In the genomic region with DNA sequence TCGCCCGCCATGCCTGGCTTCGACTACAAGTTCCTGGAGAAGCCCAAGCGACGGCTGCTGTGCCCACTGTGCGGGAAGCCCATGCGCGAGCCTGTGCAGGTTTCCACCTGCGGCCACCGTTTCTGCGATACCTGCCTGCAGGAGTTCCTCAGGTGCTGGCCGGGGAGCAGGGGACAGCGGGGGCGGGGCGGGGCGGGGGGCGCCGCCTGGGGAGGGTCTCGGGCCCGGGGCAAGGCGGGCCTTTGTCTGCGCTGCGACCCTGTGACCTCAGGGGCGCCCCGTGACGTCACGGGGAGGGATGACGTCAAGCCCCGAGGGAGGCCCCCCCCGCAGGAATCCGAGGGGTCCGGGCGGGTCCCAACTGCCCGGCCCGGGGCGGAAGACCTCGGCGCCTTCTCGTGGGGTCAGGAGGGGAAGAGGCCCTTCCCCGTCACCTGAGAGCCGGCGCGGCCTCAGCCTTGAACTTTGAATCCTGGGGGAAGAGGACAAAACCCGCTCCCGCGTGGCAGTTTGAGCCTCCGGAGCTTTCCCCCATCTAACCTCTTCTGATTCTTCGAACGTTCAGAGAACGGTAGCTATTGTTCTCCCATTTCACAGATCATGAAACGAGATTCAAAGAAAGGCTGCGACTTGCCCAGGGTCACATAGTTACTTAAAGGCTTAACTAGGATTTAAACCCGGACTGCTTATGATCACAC, we compare ENCODE assay signal across 8 cellular contexts. TPM values are rescaled to one million over a fixed set of nuclear protein-coding genes. Genes with fewer than 3 reads are reported as not detected.
DNase-seq lines count a peak whose midpoint lies in the region; ATAC-seq, FAIRE-seq and TF ChIP-seq lines count a peak whose summit lies in the region.

No MANE protein-coding gene starts in this region.

- H2BK5ac ChIP-seq in IMR-90 (ENCODE audit: low read depth, low read length, poor library complexity, severe bottlenecking): peak overlapping the region; percentile 96

- H4K20me1 ChIP-seq in IMR-90 (ENCODE audit: insufficient read depth, low read length): peaks cover 51% of the 10 kb centered on the region

- peak overlapping the region; percentile 81 for H4K5ac ChIP-seq in IMR-90 (ENCODE audit: low read depth, low read length)

- peak overlapping the region; percentile 98 for H3K56ac ChIP-seq in IMR-90 (ENCODE audit: extremely low read depth, insufficient read depth, low read length)

- H3K23ac ChIP-seq in IMR-90 (ENCODE audit: low read depth, low read length): peak overlapping the region; percentile 98

- POLR2A ChIA-PET in A673 (lab: Charles Lee; ENCODE audit: low non-redundant PET): interaction anchor here (0.6 kb wide), 1 partner anchor 17 kb away, joined by 4 read pairs; no protein-coding TSS in a partner anchor
- POLR2A ChIA-PET in IMR-90 (lab: Charles Lee; ENCODE audit: unreplicated experiment): interaction anchor here (1.0 to 1.4 kb wide), 3 partner anchors 16 to 18 kb away, joined by 3 read pairs; a partner anchor contains a TSS

- TF ChIP-seq POLR2A in IMR-90 (IDR thresholded peaks at IDR 0.05; ENCODE audit: low read depth, low read length): no peak

- H3K4ac ChIP-seq in IMR-90 (ENCODE audit: low read depth, low read length): peak overlapping the region; percentile 96

- peak overlapping the region; percentile 95 for H2AFZ ChIP-seq in IMR-90 (replicated peaks; ENCODE audit: low read length, poor library complexity)

- DNase-seq in A673 (ENCODE audit: low spot score) (peak; percentile 48), GM19239 (ENCODE audit: insufficient read length, low spot score) (peak; percentile 36), IMR-90 (peak; percentile 41), cerebellar cortex (ENCODE audit: low spot score) (peak; percentile 24), left kidney (ENCODE audit: low read depth, low spot score) (peak; percentile 83)
- peak; percentile 31 to 56 (median 43) for DNase-seq in activated CD4-positive, CD25-positive, alpha-beta regulatory T cell (lab: John Stamatoyannopoulos, UW)
- peak; percentile 65 to 78 for DNase-seq in stimulated activated CD4-positive, alpha-beta T cell treated with anti-CD3 and anti-CD28 coated beads, Interleukin-4, amount 100 ng/mL, for 4 hours

- peak overlapping the region; percentile 91 for H4K91ac ChIP-seq in IMR-90 (ENCODE audit: insufficient read depth, low read depth, low read length)

- FAIRE-seq in GM19239 (lab: Jason Lieb, UNC): no peak

- no peaks in the 10 kb centered on the region for H3K27me3 ChIP-seq in A673 (replicated peaks; ENCODE audit: insufficient read depth, low read depth, low read length, poor library complexity)
- no peaks in the 10 kb centered on the region for H3K27me3 ChIP-seq in IMR-90 (ENCODE audit: control insufficient read depth, insufficient read depth, low read length)

- peak; percentile 9 for ATAC-seq in IMR-90 (ENCODE audit: low read depth)
- no peak for ATAC-seq in GM19463 (IDR thresholded peaks at IDR 0.05; ENCODE audit: unreplicated experiment)

- peaks cover 32% of the 10 kb centered on the region for H3K4me1 ChIP-seq in A673 (ENCODE audit: insufficient read depth, low read length, poor library complexity, severe bottlenecking)
- peaks cover 16% of the 10 kb centered on the region for H3K4me1 ChIP-seq in IMR-90 (ENCODE audit: control insufficient read depth, insufficient read depth, low read length)

- intact Hi-C loops in A673 (cut with micrococcal nuclease; ENCODE audit: unreplicated experiment) (no loop called here), IMR-90 (cut with micrococcal nuclease) (no loop called here)

- H3K27ac ChIP-seq in A673 (ENCODE audit: low read depth, low read length, poor library complexity, severe bottlenecking): peak overlapping the region; percentile 94
- peak overlapping the region; percentile 99 for H3K27ac ChIP-seq in IMR-90 (ENCODE audit: insufficient read depth, low read length)

- peak overlapping the region; percentile 62 for H3K18ac ChIP-seq in IMR-90 (ENCODE audit: low read depth, low read length)

- H3K36me3 ChIP-seq in A673 (ENCODE audit: insufficient read depth, low read length, poor library complexity, severe bottlenecking): peaks cover 22% of the 10 kb centered on the region
- peaks cover 31% of the 10 kb centered on the region for H3K36me3 ChIP-seq in IMR-90 (ENCODE audit: control insufficient read depth, insufficient read depth, low read length)

- peaks cover 17% of the 10 kb centered on the region; the same call in 1 of the 2 replicates for H3K9me1 ChIP-seq in IMR-90 (ENCODE audit: insufficient read depth, low read length)

- BruUV-seq in A673 (replicated peaks; lab: Mats Ljungman, UMichigan) (TSS peak; percentile 68), IMR-90 (replicated peaks; lab: Mats Ljungman, UMichigan) (no TSS peak)

- H2BK120ac ChIP-seq in IMR-90 (ENCODE audit: low read depth, low read length): peak overlapping the region; percentile 28; the same call in 1 of the 2 replicates

- H3K4me3 ChIP-seq in A673 (ENCODE audit: low read depth, low read length, poor library complexity, severe bottlenecking): peak overlapping the region; percentile 72
- H3K4me3 ChIP-seq in IMR-90 (ENCODE audit: insufficient read depth, low read depth, low read length): peak overlapping the region; percentile 100

- H2AK5ac ChIP-seq in IMR-90 (ENCODE audit: low read depth, low read length): peak overlapping the region; percentile 97

- WGBS in IMR-90 (ENCODE audit: extremely low coverage in 2 of 2, insufficient read length in 1 of 2), 2 experiments: 0% methylated on average over 3 of the region's 53 CpGs; no CpG with 5 or more reads in 1 of the 2 experiments

- H3K9me3 ChIP-seq in A673 (ENCODE audit: low read depth, low read length, poor library complexity, severe bottlenecking): no peaks in the 10 kb centered on the region
- no peaks in the 10 kb centered on the region for H3K9me3 ChIP-seq in IMR-90 (ENCODE audit: control insufficient read depth, insufficient read depth, low read length)

- TF ChIP-seq CTCF in A673 (conservative IDR thresholded peaks at IDR 0.05; ENCODE audit: low read depth, low read length) (no peak), IMR-90 (conservative IDR thresholded peaks at IDR 0.05; ENCODE audit: low read depth, low read length) (no peak)

- dilution Hi-C loops in IMR-90 (cut with HindIII; ENCODE audit: low sequenced_read_pairs, unreplicated experiment): no loop called here

- peak overlapping the region; percentile 96 for H3K14ac ChIP-seq in IMR-90 (replicated peaks; ENCODE audit: low read depth, low read length)

- H2AK9ac ChIP-seq in IMR-90 (replicated peaks; ENCODE audit: low read depth, low read length, poor library complexity): peak overlapping the region; percentile 100

- H4K8ac ChIP-seq in IMR-90 (ENCODE audit: low read depth in 2 of 2, low read length in 2 of 2): peak overlapping the region; percentile 83 to 97

- H2BK20ac ChIP-seq in IMR-90 (ENCODE audit: low read depth, low read length): no peak overlapping the region

- CTCF ChIA-PET in A673 (lab: Charles Lee) (interaction anchor here (0.6 to 3.2 kb wide), 5 partner anchors 17 to 209 kb away, joined by 3 to 17 read pairs (median 4); a partner anchor contains a TSS), IMR-90 (lab: Yijun Ruan, JAX) (interaction anchor here (1.2 to 3.5 kb wide), 2 partner anchors 17 to 25 kb away, joined by 3 to 40 read pairs; a partner anchor contains a TSS)

- in situ Hi-C loops in IMR-90 (cut with MboI; ENCODE audit: low sequenced_read_pairs): no loop called here

- peak overlapping the region; percentile 92 for H3K4me2 ChIP-seq in IMR-90 (ENCODE audit: low read depth, low read length)

- H3K79me1 ChIP-seq in IMR-90 (ENCODE audit: low read depth in 1 of 2, low read length in 2 of 2): peaks cover 5 to 50% of the 10 kb centered on the region in 2 experiments; a peak in 3 of 4 replicates

- H2BK15ac ChIP-seq in IMR-90 (ENCODE audit: low read depth, low read length): peak overlapping the region; percentile 64; the same call in 1 of the 3 replicates

- no peak for TF ChIP-seq RAD21 in IMR-90 (IDR thresholded peaks at IDR 0.05; ENCODE audit: low read length)

- H3K9ac ChIP-seq in IMR-90 (ENCODE audit: low read depth, low read length): peak overlapping the region; percentile 99

TF ChIP-seq in IMR-90, 13 proteins besides CTCF, POLR2A, EP300 and RAD21:
- TF ChIP-seq MAZ (IDR thresholded peaks at IDR 0.05; ENCODE audit: borderline replicate concordance, low read depth, low read length) (peak; percentile 100), NFE2L2 (IDR thresholded peaks at IDR 0.05; ENCODE audit: low read depth, low read length) (no peak)

RNA-seq across cellular contexts. Expression of a gene that starts 0.4 kb away (rescaled TPM):
- total RNA-seq in A673 (2021): 128 TPM in 2 replicates
- 27.5 and 36.9 TPM in 2 replicates for total RNA-seq in IMR-90 (2012; rRNA removed)
- polyA plus RNA-seq in IMR-90 (2012; rRNA removed): 63.2 and 75.6 TPM in 2 replicates
- polyA plus RNA-seq in IMR-90 (2012; cell fraction: cytosol; rRNA removed): 51.5 and 75.6 TPM in 2 replicates
- polyA plus RNA-seq in IMR-90 (2012; cell fraction: nucleus; rRNA removed; ENCODE audit: low replicate concordance): 310 and 764 TPM in 2 replicates

RNA-seq across cellular contexts. Expression of a gene that starts 15.7 kb away (rescaled TPM):
- total RNA-seq in A673 (2021) (3.9 and 4.2 TPM in 2 replicates), IMR-90 (2012; rRNA removed) (3.1 and 5.2 TPM in 2 replicates)
- polyA plus RNA-seq in IMR-90 (2012; rRNA removed): 4.1 and 4.6 TPM in 2 replicates
- polyA plus RNA-seq in IMR-90 (2012; cell fraction: cytosol; rRNA removed): 2.6 and 5.8 TPM in 2 replicates
- 14.0 and 18.2 TPM in 2 replicates for polyA plus RNA-seq in IMR-90 (2012; cell fraction: nucleus; rRNA removed; ENCODE audit: low replicate concordance)

RNA-seq across cellular contexts. Expression of a gene that starts 18.2 kb away (rescaled TPM):
- total RNA-seq in A673 (2021) (3.8 and 7.8 TPM in 2 replicates), IMR-90 (2012; rRNA removed) (3.6 and 3.9 TPM in 2 replicates)
- polyA plus RNA-seq in IMR-90 (2012; rRNA removed): 8.7 and 9.3 TPM in 2 replicates
- 5.9 and 14.1 TPM in 2 replicates for polyA plus RNA-seq in IMR-90 (2012; cell fraction: cytosol; rRNA removed)
- 3.7 and 5.6 TPM in 2 replicates for polyA plus RNA-seq in IMR-90 (2012; cell fraction: nucleus; rRNA removed; ENCODE audit: low replicate concordance)

RNA-seq across cellular contexts. Expression of a gene that starts 24.5 kb away (rescaled TPM):
- 1,563 and 1,683 TPM in 2 replicates for total RNA-seq in A673 (2021)
- total RNA-seq in IMR-90 (2012; rRNA removed): 572 and 596 TPM in 2 replicates
- 958 and 1,004 TPM in 2 replicates for polyA plus RNA-seq in IMR-90 (2012; rRNA removed)
- 180 and 421 TPM in 2 replicates for polyA plus RNA-seq in IMR-90 (2012; cell fraction: cytosol; rRNA removed)
- 47.7 and 402 TPM in 2 replicates for polyA plus RNA-seq in IMR-90 (2012; cell fraction: nucleus; rRNA removed; ENCODE audit: low replicate concordance)

RNA-seq across cellular contexts. Expression of a gene that starts 26.6 kb away (rescaled TPM):
- total RNA-seq in A673 (2021): 158 and 165 TPM in 2 replicates
- total RNA-seq in IMR-90 (2012; rRNA removed): 304 and 351 TPM in 2 replicates
- 374 and 387 TPM in 2 replicates for polyA plus RNA-seq in IMR-90 (2012; rRNA removed)
- 274 and 575 TPM in 2 replicates for polyA plus RNA-seq in IMR-90 (2012; cell fraction: cytosol; rRNA removed)
- polyA plus RNA-seq in IMR-90 (2012; cell fraction: nucleus; rRNA removed; ENCODE audit: low replicate concordance): 417 and 521 TPM in 2 replicates

Comparison
In these comparisons a context has a peak if more than half of its experiments do, and no peak if none do; other contexts are left out.
1. DNase-seq: peak in every context shown above with its lines; median percentile 83 in left kidney; 72 in stimulated activated CD4-positive, alpha-beta T cell treated with anti-CD3 and anti-CD28 coated beads, Interleukin-4, amount 100 ng/mL, for 4 hours; 48 in A673; 43 in activated CD4-positive, CD25-positive, alpha-beta regulatory T cell; 41 in IMR-90; 36 in GM19239; 24 in cerebellar cortex.